13 cellular contexts compared by ENCODE assay signal in the genomic region with DNA sequence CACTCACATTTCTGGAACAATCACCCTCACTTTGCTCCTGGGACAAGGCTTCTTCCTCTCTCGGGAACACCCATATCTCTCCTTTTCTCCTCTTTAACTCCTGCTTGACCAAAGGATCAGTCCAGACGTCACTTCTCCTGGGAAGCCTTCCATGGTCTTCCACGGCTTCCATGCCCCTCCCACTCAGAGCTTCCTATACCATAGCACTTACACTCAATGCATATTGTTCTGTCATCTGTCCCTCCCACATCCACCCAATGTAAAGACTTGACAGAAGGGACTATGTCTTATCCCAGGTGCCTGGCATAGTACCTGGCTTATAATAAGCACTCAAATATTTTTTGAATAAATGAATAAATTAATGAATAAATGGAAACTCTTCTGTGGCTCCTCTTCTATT. TPM values are rescaled to one million over a fixed set of nuclear protein-coding genes. Genes with fewer than 3 reads are reported as not detected.
DNase-seq lines count a peak whose midpoint lies in the region; ATAC-seq and TF ChIP-seq lines count a peak whose summit lies in the region.
"Had no signal": no experiment of that assay in that cellular context is flagged by ENCODE, and none has a peak within 500 bp of the region (broad histone marks: within the 10 kb centered on the region; RNA-seq: fewer than 3 reads in every experiment).

No MANE protein-coding gene starts in this region.

- H3K4me3 ChIP-seq in osteoblast (ENCODE audit: insufficient read depth, low read length) = no peak overlapping the region

- no peak overlapping the region for H3K4me2 ChIP-seq in osteoblast (ENCODE audit: insufficient read depth, low read length)

- peak overlapping the region; percentile 32 for H2AFZ ChIP-seq in osteoblast (ENCODE audit: low read length)

- H3K27me3 ChIP-seq in osteoblast (ENCODE audit: insufficient read depth, low read length) = peaks cover 11% of the 10 kb centered on the region

- H3K36me3 ChIP-seq in osteoblast (ENCODE audit: insufficient read depth, low read length) = no peaks in the 10 kb centered on the region

- no peak overlapping the region for H3K27ac ChIP-seq in osteoblast (ENCODE audit: low read depth, low read length)

- intact Hi-C loops in activated CD4-positive, alpha-beta memory T cell treated with anti-CD3 and anti-CD28 coated beads for 36 hours (cut with micrococcal nuclease) = loop anchor here (1.0 to 10.0 kb wide), 4 partner anchors 9 to 362 kb away; partner anchors contain the start of gene PLXNA2

- H3K9me3 ChIP-seq in osteoblast (ENCODE audit: low read depth, low read length) = no peaks in the 10 kb centered on the region

- H3K4me1 ChIP-seq in osteoblast (ENCODE audit: insufficient read depth, low read length) = peaks cover 6% of the 10 kb centered on the region

- POLR2A ChIA-PET in activated CD4-positive, alpha-beta memory T cell treated with anti-CD3 and anti-CD28 coated beads for 36 hours (lab: Charles Lee) = interaction anchor here (0.8 to 3.3 kb wide), 4 partner anchors 9 to 56 kb away, joined by 3 to 16 read pairs (median 5); no protein-coding TSS in a partner anchor

- H3K27ac Mint-ChIP-seq in T-helper 2 cell treated with Interferon-gamma antibody and Interleukin-4, amounts not matched to agents 5 μg/mL and 100 μg/mL, for 36 hours = peak overlapping the region; percentile 98
- peak overlapping the region; percentile 90 for H3K27ac Mint-ChIP-seq in activated CD4-positive, alpha-beta memory T cell treated with anti-CD3 and anti-CD28 coated beads for 36 hours
- H3K27ac Mint-ChIP-seq: nephron had no signal

- DNase-seq in T-helper 2 cell treated with Interferon-gamma antibody and Interleukin-4, amounts not matched to agents 5 μg/mL and 100 μg/mL, for 36 hours (ENCODE audit: low spot score) = no peak
- DNase-seq in T-helper 2 cell = no peak
- DNase-seq in activated CD4-positive, alpha-beta memory T cell treated with anti-CD3 and anti-CD28 coated beads for 36 hours = no peak
- DNase-seq in osteoblast (ENCODE audit: insufficient read length, low spot score, missing footprints) = no peak
- no peak for DNase-seq in GF-D8 (lab: John Stamatoyannopoulos, UW)
- no peak for DNase-seq in NCI-H774 (lab: John Stamatoyannopoulos, UW)
- DNase-seq in DMS53 (lab: John Stamatoyannopoulos, UW) = no peak
- DNase-seq: 8988T; activated effector memory CD4-positive, alpha-beta T cell treated with Interleukin-2 at 50 U/mL for 16 hours; DMS79; KG1 had no signal

- peaks cover 60% of the 10 kb centered on the region for H3K4me1 Mint-ChIP-seq in T-helper 2 cell treated with Interferon-gamma antibody and Interleukin-4, amounts not matched to agents 5 μg/mL and 100 μg/mL, for 36 hours (ENCODE audit: low read depth)
- H3K4me1 Mint-ChIP-seq in activated CD4-positive, alpha-beta memory T cell treated with anti-CD3 and anti-CD28 coated beads for 36 hours (ENCODE audit: low read depth) = peaks cover 37% of the 10 kb centered on the region

- H3K4me3 Mint-ChIP-seq in T-helper 2 cell treated with Interferon-gamma antibody and Interleukin-4, amounts not matched to agents 5 μg/mL and 100 μg/mL, for 36 hours = peak overlapping the region; percentile 86
- peak overlapping the region; percentile 79 for H3K4me3 Mint-ChIP-seq in activated CD4-positive, alpha-beta memory T cell treated with anti-CD3 and anti-CD28 coated beads for 36 hours
- H3K4me3 Mint-ChIP-seq: nephron had no signal

- no peaks in the 10 kb centered on the region for H3K79me2 ChIP-seq in osteoblast (ENCODE audit: insufficient read depth, low read length)

- H3K9me3 Mint-ChIP-seq in T-helper 2 cell treated with Interferon-gamma antibody and Interleukin-4, amounts not matched to agents 5 μg/mL and 100 μg/mL, for 36 hours = no peaks in the 10 kb centered on the region
- no peaks in the 10 kb centered on the region for H3K9me3 Mint-ChIP-seq in activated CD4-positive, alpha-beta memory T cell treated with anti-CD3 and anti-CD28 coated beads for 36 hours
- H3K9me3 Mint-ChIP-seq: nephron had no signal

- CTCF ChIA-PET in activated CD4-positive, alpha-beta memory T cell treated with anti-CD3 and anti-CD28 coated beads for 36 hours (lab: Charles Lee) = interaction anchor here (3.8 to 9.2 kb wide), 4 partner anchors 10 to 79 kb away, joined by 34 to 255 read pairs (median 178); no protein-coding TSS in a partner anchor

- peak; percentile 14 for ATAC-seq in HG02571 (IDR thresholded peaks at IDR 0.05; ENCODE audit: unreplicated experiment)

- no peaks in the 10 kb centered on the region for H3K27me3 Mint-ChIP-seq in T-helper 2 cell treated with Interferon-gamma antibody and Interleukin-4, amounts not matched to agents 5 μg/mL and 100 μg/mL, for 36 hours (ENCODE audit: low read depth)
- peaks cover 3% of the 10 kb centered on the region for H3K27me3 Mint-ChIP-seq in activated CD4-positive, alpha-beta memory T cell treated with anti-CD3 and anti-CD28 coated beads for 36 hours

- TF ChIP-seq CTCF in osteoblast (IDR thresholded peaks at IDR 0.05; ENCODE audit: extremely low read depth, low read depth, low read length) = no peak

- H4K20me1 ChIP-seq in osteoblast (ENCODE audit: insufficient read depth, low read length) = no peaks in the 10 kb centered on the region

- no peaks in the 10 kb centered on the region for H3K36me3 Mint-ChIP-seq in T-helper 2 cell treated with Interferon-gamma antibody and Interleukin-4, amounts not matched to agents 5 μg/mL and 100 μg/mL, for 36 hours (ENCODE audit: low read depth)
- no peaks in the 10 kb centered on the region for H3K36me3 Mint-ChIP-seq in activated CD4-positive, alpha-beta memory T cell treated with anti-CD3 and anti-CD28 coated beads for 36 hours

RNA-seq across cellular contexts. Expression of gene CD34, which starts 28.2 kb away (rescaled TPM):
- not detected for total RNA-seq in activated CD4-positive, alpha-beta memory T cell treated with anti-CD3 and anti-CD28 coated beads for 36 hours
- under 0.01 and 0.36 TPM in 2 replicates for total RNA-seq in osteoblast
